ENCODE assay signal across 7 cellular contexts in the genomic region with DNA sequence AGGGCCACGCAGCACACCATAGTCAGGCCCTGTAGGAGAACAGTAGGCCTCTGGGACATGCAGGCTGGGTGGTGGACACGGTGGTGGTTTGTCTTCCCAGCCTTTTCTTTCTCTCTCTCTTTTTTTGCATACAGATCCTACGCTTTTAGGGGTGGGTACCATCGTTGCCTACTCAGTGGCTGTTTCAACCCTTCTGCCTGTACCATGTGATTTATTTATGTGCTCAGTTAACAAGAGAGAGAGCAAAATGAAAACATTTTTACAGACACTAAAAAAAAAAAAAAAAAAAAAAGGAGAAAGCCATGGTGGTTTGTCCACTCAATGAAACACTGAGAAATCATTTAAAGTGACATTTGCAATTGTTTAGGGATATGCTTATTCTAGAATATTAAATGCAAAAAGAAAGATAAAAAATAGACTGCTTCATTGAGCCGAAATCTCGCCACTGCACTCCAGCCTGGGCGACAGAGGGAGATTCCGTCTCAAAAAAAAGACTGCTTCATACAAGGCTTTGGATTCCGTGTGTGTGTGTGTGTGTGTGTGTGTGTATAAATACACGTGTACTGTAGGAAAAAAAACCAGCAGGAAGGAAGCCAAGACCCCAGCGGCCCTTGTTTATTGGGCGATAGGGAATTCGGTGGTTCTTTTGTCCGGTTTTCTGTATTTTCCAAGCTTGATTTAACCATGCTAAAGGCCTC. TPM values are rescaled to one million over a fixed set of nuclear protein-coding genes. Genes with fewer than 3 reads are reported as not detected.
DNase-seq lines count a peak whose midpoint lies in the region; ATAC-seq, FAIRE-seq and TF ChIP-seq lines count a peak whose summit lies in the region.

No MANE protein-coding gene starts in this region.

- H3K4me3 Mint-ChIP-seq in activated CD8-positive, alpha-beta T cell treated with anti-CD3 and anti-CD28 coated beads for 36 hours, result peak overlapping the region; percentile 96

- DNase-seq in EL (peak; percentile 12), MV-4-11 (lab: John Stamatoyannopoulos, UW) (peak; percentile 57), foreskin fibroblast (peak; percentile 33 to 64), sciatic nerve (ENCODE audit: low spot score) (peak; percentile 81), urothelium cell line (ENCODE audit: low spot score) (no peak)
- peak; percentile 64 for DNase-seq in activated CD8-positive, alpha-beta T cell treated with anti-CD3 and anti-CD28 coated beads for 36 hours

- no peaks in the 10 kb centered on the region for H3K27me3 Mint-ChIP-seq in activated CD8-positive, alpha-beta T cell treated with anti-CD3 and anti-CD28 coated beads for 36 hours

- CTCF ChIA-PET in activated CD8-positive, alpha-beta T cell treated with anti-CD3 and anti-CD28 coated beads for 36 hours (lab: Charles Lee), result interaction anchor here (0.8 to 3.8 kb wide), 8 partner anchors 12 to 360 kb away, joined by 3 to 39 read pairs (median 5); a partner anchor contains a TSS

- no peak for FAIRE-seq in urothelium cell line (lab: Jason Lieb, UNC)

- TF ChIP-seq CTCF in activated CD8-positive, alpha-beta T cell treated with anti-CD3 and anti-CD28 coated beads for 36 hours (IDR thresholded peaks at IDR 0.05), result no peak
- TF ChIP-seq CTCF in foreskin fibroblast (IDR thresholded peaks at IDR 0.05; ENCODE audit: low read depth, low read length), result no peak

- H3K4me3 ChIP-seq in foreskin fibroblast (ENCODE audit: low read depth in 1 of 2, low read length in 2 of 2), result peak overlapping the region; percentile 48 to 60

- no peaks in the 10 kb centered on the region for H3K36me3 Mint-ChIP-seq in activated CD8-positive, alpha-beta T cell treated with anti-CD3 and anti-CD28 coated beads for 36 hours (ENCODE audit: low read depth)

- no peaks in the 10 kb centered on the region for H3K9me3 Mint-ChIP-seq in activated CD8-positive, alpha-beta T cell treated with anti-CD3 and anti-CD28 coated beads for 36 hours

- peak overlapping the region; percentile 84 for H3K27ac Mint-ChIP-seq in activated CD8-positive, alpha-beta T cell treated with anti-CD3 and anti-CD28 coated beads for 36 hours

- POLR2A ChIA-PET in activated CD8-positive, alpha-beta T cell treated with anti-CD3 and anti-CD28 coated beads for 36 hours (lab: Charles Lee), result interaction anchor here (0.7 to 1.2 kb wide), 7 partner anchors 11 to 351 kb away, joined by 3 to 6 read pairs (median 3); no protein-coding TSS in a partner anchor

- intact Hi-C loops in activated CD8-positive, alpha-beta T cell treated with anti-CD3 and anti-CD28 coated beads for 36 hours (cut with micrococcal nuclease), result loop anchor here (2.0 kb wide), 1 partner anchor 351 kb away; a partner anchor contains a TSS
- intact Hi-C loops in sciatic nerve (cut with DNase I), result no loop called here

- ATAC-seq in activated CD8-positive, alpha-beta T cell treated with anti-CD3 and anti-CD28 coated beads for 36 hours, result no peak
- ATAC-seq in sciatic nerve (peak; percentile 14), GM21723 (IDR thresholded peaks at IDR 0.05; ENCODE audit: unreplicated experiment) (no peak)

- peaks cover 40% of the 10 kb centered on the region for H3K4me1 Mint-ChIP-seq in activated CD8-positive, alpha-beta T cell treated with anti-CD3 and anti-CD28 coated beads for 36 hours (ENCODE audit: low read depth)

RNA-seq across cellular contexts. Expression of a gene that starts 3.3 kb away (rescaled TPM):
- total RNA-seq in activated CD8-positive, alpha-beta T cell treated with anti-CD3 and anti-CD28 coated beads for 36 hours, result 10 to 100 TPM; 16.7 to 18.6 TPM
- total RNA-seq in sciatic nerve, result 13.8 TPM

RNA-seq across cellular contexts. Expression of a gene that starts 11.2 kb away (rescaled TPM):
- total RNA-seq in activated CD8-positive, alpha-beta T cell treated with anti-CD3 and anti-CD28 coated beads for 36 hours, result 1 to 10 TPM; 6.2 to 6.6 TPM
- 24.4 TPM for total RNA-seq in sciatic nerve

RNA-seq across cellular contexts. Expression of a gene that starts 46.5 kb away (rescaled TPM):
- 10 to 100 TPM; 47.8 to 52.2 TPM for total RNA-seq in activated CD8-positive, alpha-beta T cell treated with anti-CD3 and anti-CD28 coated beads for 36 hours
- 28.1 TPM for total RNA-seq in sciatic nerve

RNA-seq across cellular contexts. Expression of a gene that starts 46.5 kb away (rescaled TPM):
- 1 to 10 TPM; 4.7 to 5.0 TPM for total RNA-seq in activated CD8-positive, alpha-beta T cell treated with anti-CD3 and anti-CD28 coated beads for 36 hours
- 36.1 TPM for total RNA-seq in sciatic nerve
